Comparison of ENCODE assay signal across 1 cellular context in the genomic region with DNA sequence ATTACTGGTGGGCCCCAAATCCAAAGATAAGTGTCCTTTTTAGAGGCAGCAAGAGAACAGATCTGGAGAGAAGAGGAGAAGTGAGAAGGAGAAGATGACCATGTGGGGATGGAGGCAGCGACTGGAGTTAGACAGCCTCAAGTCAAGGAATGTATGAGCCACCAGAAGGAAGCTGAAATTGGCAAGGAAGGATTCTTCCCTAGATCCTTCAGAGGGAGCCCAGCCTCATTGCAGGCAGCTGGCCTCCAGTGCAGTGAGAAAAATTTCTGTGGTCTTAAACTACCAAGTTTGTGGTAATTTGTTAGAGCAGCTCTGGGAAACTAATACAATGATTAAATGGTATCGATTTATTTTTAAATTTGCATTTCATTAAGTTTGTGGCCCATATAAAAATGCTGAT.
TF ChIP-seq lines count a peak whose summit lies in the region.

No MANE protein-coding gene starts in this region.

TF ChIP-seq in IMR-90, 13 proteins besides CTCF, POLR2A, EP300 and RAD21:
- TF ChIP-seq MAFK (IDR thresholded peaks at IDR 0.05; ENCODE audit: low read depth, low read length) (no peak), NFE2L2 (IDR thresholded peaks at IDR 0.05; ENCODE audit: low read depth, low read length) (no peak), MAZ (IDR thresholded peaks at IDR 0.05; ENCODE audit: borderline replicate concordance, low read depth, low read length) (no peak), RCOR1 (IDR thresholded peaks at IDR 0.05; ENCODE audit: insufficient replicate concordance, low read length) (no peak), CEBPB (IDR thresholded peaks at IDR 0.05; ENCODE audit: low read depth, low read length) (no peak), MXI1 (IDR thresholded peaks at IDR 0.05; ENCODE audit: borderline replicate concordance, low read depth, low read length) (no peak), CHD1 (IDR thresholded peaks at IDR 0.05; ENCODE audit: low read depth, low read length) (no peak), RFX5 (IDR thresholded peaks at IDR 0.05; ENCODE audit: low read depth, low read length) (no peak), BHLHE40 (IDR thresholded peaks at IDR 0.05; ENCODE audit: low read depth, low read length) (no peak), SMC3 (IDR thresholded peaks at IDR 0.05; ENCODE audit: low read depth, low read length) (no peak), FOS (IDR thresholded peaks at IDR 0.05; ENCODE audit: low read depth, low read length) (no peak)
- TF ChIP-seq, protein P1, sequence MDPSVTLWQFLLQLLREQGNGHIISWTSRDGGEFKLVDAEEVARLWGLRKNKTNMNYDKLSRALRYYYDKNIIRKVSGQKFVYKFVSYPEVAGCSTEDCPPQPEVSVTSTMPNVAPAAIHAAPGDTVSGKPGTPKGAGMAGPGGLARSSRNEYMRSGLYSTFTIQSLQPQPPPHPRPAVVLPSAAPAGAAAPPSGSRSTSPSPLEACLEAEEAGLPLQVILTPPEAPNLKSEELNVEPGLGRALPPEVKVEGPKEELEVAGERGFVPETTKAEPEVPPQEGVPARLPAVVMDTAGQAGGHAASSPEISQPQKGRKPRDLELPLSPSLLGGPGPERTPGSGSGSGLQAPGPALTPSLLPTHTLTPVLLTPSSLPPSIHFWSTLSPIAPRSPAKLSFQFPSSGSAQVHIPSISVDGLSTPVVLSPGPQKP (IDR thresholded peaks at IDR 0.05; ENCODE audit: borderline replicate concordance, low read depth, low read length): no peak
- TF ChIP-seq, protein P2, sequence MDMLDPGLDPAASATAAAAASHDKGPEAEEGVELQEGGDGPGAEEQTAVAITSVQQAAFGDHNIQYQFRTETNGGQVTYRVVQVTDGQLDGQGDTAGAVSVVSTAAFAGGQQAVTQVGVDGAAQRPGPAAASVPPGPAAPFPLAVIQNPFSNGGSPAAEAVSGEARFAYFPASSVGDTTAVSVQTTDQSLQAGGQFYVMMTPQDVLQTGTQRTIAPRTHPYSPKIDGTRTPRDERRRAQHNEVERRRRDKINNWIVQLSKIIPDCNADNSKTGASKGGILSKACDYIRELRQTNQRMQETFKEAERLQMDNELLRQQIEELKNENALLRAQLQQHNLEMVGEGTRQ (IDR thresholded peaks at IDR 0.05; ENCODE audit: low read depth, low read length): no peak
